In genomic region chr7:92245487-92246362, GRCh38 we compare ENCODE assay signal across 1 cellular context.
TF ChIP-seq lines count a peak whose summit lies in the region.

Gene ANKIB1 (plus strand): TSS chr7:92245974. CDS start chr7:92294979, 49,005 bp downstream.
Gene KRIT1 (minus strand): TSS chr7:92245914. CDS start chr7:92242135, 3,779 bp downstream.

TF ChIP-seq in HepG2, 621 proteins besides CTCF, POLR2A, EP300 and RAD21 (continued from another document and continues in another):
- no peak for TF ChIP-seq SRSF4 (IDR thresholded peaks at IDR 0.05; ENCODE audit: low read depth, low read length, poor library complexity, severe bottlenecking)
- no peak for TF ChIP-seq ZMYM2 (CRISPR knock-in tag; IDR thresholded peaks at IDR 0.05)
- 0 out of 2 replicates have a peak, but pooled peaks have one; percentile 39 for TF ChIP-seq ZNF761 (CRISPR knock-in tag; conservative IDR thresholded peaks at IDR 0.05)
- TF ChIP-seq, protein P1, sequence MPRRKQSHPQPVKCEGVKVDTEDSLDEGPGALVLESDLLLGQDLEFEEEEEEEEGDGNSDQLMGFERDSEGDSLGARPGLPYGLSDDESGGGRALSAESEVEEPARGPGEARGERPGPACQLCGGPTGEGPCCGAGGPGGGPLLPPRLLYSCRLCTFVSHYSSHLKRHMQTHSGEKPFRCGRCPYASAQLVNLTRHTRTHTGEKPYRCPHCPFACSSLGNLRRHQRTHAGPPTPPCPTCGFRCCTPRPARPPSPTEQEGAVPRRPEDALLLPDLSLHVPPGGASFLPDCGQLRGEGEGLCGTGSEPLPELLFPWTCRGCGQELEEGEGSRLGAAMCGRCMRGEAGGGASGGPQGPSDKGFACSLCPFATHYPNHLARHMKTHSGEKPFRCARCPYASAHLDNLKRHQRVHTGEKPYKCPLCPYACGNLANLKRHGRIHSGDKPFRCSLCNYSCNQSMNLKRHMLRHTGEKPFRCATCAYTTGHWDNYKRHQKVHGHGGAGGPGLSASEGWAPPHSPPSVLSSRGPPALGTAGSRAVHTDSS (CRISPR knock-in tag; conservative IDR thresholded peaks at IDR 0.05) = no peak
- TF ChIP-seq PITX1 (CRISPR knock-in tag; IDR thresholded peaks at IDR 0.05) = peak; percentile 75
- no peak for TF ChIP-seq SSRP1 (CRISPR knock-in tag; IDR thresholded peaks at IDR 0.05)
- TF ChIP-seq RELA (CRISPR knock-in tag; IDR thresholded peaks at IDR 0.05) = no peak
- TF ChIP-seq, protein P2, sequence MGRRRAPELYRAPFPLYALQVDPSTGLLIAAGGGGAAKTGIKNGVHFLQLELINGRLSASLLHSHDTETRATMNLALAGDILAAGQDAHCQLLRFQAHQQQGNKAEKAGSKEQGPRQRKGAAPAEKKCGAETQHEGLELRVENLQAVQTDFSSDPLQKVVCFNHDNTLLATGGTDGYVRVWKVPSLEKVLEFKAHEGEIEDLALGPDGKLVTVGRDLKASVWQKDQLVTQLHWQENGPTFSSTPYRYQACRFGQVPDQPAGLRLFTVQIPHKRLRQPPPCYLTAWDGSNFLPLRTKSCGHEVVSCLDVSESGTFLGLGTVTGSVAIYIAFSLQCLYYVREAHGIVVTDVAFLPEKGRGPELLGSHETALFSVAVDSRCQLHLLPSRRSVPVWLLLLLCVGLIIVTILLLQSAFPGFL (CRISPR knock-in tag; IDR thresholded peaks at IDR 0.05) = no peak
- 0 out of 2 replicates have a peak, but pooled peaks have one; percentile 19 for TF ChIP-seq JUND (CRISPR knock-in tag; IDR thresholded peaks at IDR 0.05)
- TF ChIP-seq ZNF589 (CRISPR knock-in tag; conservative IDR thresholded peaks at IDR 0.05) = no peak
- TF ChIP-seq, protein P3, sequence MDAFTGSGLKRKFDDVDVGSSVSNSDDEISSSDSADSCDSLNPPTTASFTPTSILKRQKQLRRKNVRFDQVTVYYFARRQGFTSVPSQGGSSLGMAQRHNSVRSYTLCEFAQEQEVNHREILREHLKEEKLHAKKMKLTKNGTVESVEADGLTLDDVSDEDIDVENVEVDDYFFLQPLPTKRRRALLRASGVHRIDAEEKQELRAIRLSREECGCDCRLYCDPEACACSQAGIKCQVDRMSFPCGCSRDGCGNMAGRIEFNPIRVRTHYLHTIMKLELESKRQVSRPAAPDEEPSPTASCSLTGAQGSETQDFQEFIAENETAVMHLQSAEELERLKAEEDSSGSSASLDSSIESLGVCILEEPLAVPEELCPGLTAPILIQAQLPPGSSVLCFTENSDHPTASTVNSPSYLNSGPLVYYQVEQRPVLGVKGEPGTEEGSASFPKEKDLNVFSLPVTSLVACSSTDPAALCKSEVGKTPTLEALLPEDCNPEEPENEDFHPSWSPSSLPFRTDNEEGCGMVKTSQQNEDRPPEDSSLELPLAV (CRISPR knock-in tag; conservative IDR thresholded peaks at IDR 0.05; ENCODE audit: low read depth) = no peak
- no peak; the same call in none of the 2 replicates for TF ChIP-seq ZNF317 (CRISPR knock-in tag; IDR thresholded peaks at IDR 0.05)
- TF ChIP-seq HES4 (CRISPR knock-in tag; IDR thresholded peaks at IDR 0.05; ENCODE audit: borderline replicate concordance) = no peak
- TF ChIP-seq EHMT2 (IDR thresholded peaks at IDR 0.05; ENCODE audit: borderline replicate concordance, low read depth, low read length) = no peak
- TF ChIP-seq KDM1A (CRISPR knock-in tag; IDR thresholded peaks at IDR 0.05) = no peak
- no peak; the same call in 1 of the 2 replicates for TF ChIP-seq MTA1 (CRISPR knock-in tag; IDR thresholded peaks at IDR 0.05; ENCODE audit: borderline replicate concordance)
- no peak for TF ChIP-seq ATF7 (IDR thresholded peaks at IDR 0.05)
- TF ChIP-seq ATF7 (CRISPR knock-in tag; IDR thresholded peaks at IDR 0.05) = 0 out of 2 replicates have a peak, but pooled peaks have one; percentile 35
- no peak; the same call in 1 of the 2 replicates for TF ChIP-seq ETV6 (CRISPR knock-in tag; conservative IDR thresholded peaks at IDR 0.05)
- TF ChIP-seq JDP2 (CRISPR knock-in tag; IDR thresholded peaks at IDR 0.05; ENCODE audit: borderline replicate concordance) = no peak
- TF ChIP-seq IKZF1 (IDR thresholded peaks at IDR 0.05) = no peak
- TF ChIP-seq ZNF816 (CRISPR knock-in tag; IDR thresholded peaks at IDR 0.05; ENCODE audit: borderline replicate concordance) = 0 out of 2 replicates have a peak, but pooled peaks have one; percentile 58
- no peak for TF ChIP-seq MIXL1 (CRISPR knock-in tag; IDR thresholded peaks at IDR 0.05)
- no peak for TF ChIP-seq MLLT10 (CRISPR knock-in tag; IDR thresholded peaks at IDR 0.05)
- no peak for TF ChIP-seq ZNF121 (CRISPR knock-in tag; IDR thresholded peaks at IDR 0.05)
- 0 out of 2 replicates have a peak, but pooled peaks have one; percentile 74 for TF ChIP-seq STAT5B (CRISPR knock-in tag; IDR thresholded peaks at IDR 0.05)
- TF ChIP-seq ZNF616 (CRISPR knock-in tag; IDR thresholded peaks at IDR 0.05; ENCODE audit: low read depth) = no peak
- peak; percentile 31; the same call in 1 of the 2 replicates for TF ChIP-seq ZNF441 (CRISPR knock-in tag; IDR thresholded peaks at IDR 0.05; ENCODE audit: borderline replicate concordance)
- TF ChIP-seq ZNF512 (CRISPR knock-in tag; IDR thresholded peaks at IDR 0.05) = no peak
- TF ChIP-seq ZNF503 (CRISPR knock-in tag; IDR thresholded peaks at IDR 0.05) = 0 out of 2 replicates have a peak, but pooled peaks have one; percentile 40
- TF ChIP-seq RAD51 (IDR thresholded peaks at IDR 0.05; ENCODE audit: borderline replicate concordance) = no peak
- no peak for TF ChIP-seq DBP (CRISPR knock-in tag; IDR thresholded peaks at IDR 0.05; ENCODE audit: not compliant biosample characterization)
- peak; percentile 14; the same call in 1 of the 2 replicates for TF ChIP-seq REPIN1 (CRISPR knock-in tag; IDR thresholded peaks at IDR 0.05; ENCODE audit: borderline replicate concordance, low read depth)
- TF ChIP-seq GABPA (IDR thresholded peaks at IDR 0.05; ENCODE audit: low read depth, low read length) = peak; percentile 90
- TF ChIP-seq GABPA (CRISPR knock-in tag; IDR thresholded peaks at IDR 0.05; ENCODE audit: low read depth) = peak; percentile 98
- TF ChIP-seq SOX6 (IDR thresholded peaks at IDR 0.05) = no peak
- TF ChIP-seq SOX6 (CRISPR knock-in tag; IDR thresholded peaks at IDR 0.05) = peak; percentile 67
- TF ChIP-seq, protein P4, sequence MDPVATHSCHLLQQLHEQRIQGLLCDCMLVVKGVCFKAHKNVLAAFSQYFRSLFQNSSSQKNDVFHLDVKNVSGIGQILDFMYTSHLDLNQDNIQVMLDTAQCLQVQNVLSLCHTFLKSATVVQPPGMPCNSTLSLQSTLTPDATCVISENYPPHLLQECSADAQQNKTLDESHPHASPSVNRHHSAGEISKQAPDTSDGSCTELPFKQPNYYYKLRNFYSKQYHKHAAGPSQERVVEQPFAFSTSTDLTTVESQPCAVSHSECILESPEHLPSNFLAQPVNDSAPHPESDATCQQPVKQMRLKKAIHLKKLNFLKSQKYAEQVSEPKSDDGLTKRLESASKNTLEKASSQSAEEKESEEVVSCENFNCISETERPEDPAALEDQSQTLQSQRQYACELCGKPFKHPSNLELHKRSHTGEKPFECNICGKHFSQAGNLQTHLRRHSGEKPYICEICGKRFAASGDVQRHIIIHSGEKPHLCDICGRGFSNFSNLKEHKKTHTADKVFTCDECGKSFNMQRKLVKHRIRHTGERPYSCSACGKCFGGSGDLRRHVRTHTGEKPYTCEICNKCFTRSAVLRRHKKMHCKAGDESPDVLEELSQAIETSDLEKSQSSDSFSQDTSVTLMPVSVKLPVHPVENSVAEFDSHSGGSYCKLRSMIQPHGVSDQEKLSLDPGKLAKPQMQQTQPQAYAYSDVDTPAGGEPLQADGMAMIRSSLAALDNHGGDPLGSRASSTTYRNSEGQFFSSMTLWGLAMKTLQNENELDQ (CRISPR knock-in tag; IDR thresholded peaks at IDR 0.05; ENCODE audit: borderline replicate concordance) = no peak
- TF ChIP-seq HOXA5 (CRISPR knock-in tag; IDR thresholded peaks at IDR 0.05) = peak; percentile 82
- TF ChIP-seq RBM22 (optimal IDR thresholded peaks at IDR 0.05; ENCODE audit: low read length) = no peak
- TF ChIP-seq, protein P5, sequence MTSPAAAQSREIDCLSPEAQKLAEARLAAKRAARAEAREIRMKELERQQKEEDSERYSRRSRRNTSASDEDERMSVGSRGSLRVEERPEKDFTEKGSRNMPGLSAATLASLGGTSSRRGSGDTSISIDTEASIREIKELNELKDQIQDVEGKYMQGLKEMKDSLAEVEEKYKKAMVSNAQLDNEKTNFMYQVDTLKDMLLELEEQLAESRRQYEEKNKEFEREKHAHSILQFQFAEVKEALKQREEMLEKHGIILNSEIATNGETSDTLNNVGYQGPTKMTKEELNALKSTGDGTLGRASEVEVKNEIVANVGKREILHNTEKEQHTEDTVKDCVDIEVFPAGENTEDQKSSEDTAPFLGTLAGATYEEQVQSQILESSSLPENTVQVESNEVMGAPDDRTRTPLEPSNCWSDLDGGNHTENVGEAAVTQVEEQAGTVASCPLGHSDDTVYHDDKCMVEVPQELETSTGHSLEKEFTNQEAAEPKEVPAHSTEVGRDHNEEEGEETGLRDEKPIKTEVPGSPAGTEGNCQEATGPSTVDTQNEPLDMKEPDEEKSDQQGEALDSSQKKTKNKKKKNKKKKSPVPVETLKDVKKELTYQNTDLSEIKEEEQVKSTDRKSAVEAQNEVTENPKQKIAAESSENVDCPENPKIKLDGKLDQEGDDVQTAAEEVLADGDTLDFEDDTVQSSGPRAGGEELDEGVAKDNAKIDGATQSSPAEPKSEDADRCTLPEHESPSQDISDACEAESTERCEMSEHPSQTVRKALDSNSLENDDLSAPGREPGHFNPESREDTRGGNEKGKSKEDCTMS (CRISPR knock-in tag; conservative IDR thresholded peaks at IDR 0.05) = no peak
- TF ChIP-seq, protein P6, sequence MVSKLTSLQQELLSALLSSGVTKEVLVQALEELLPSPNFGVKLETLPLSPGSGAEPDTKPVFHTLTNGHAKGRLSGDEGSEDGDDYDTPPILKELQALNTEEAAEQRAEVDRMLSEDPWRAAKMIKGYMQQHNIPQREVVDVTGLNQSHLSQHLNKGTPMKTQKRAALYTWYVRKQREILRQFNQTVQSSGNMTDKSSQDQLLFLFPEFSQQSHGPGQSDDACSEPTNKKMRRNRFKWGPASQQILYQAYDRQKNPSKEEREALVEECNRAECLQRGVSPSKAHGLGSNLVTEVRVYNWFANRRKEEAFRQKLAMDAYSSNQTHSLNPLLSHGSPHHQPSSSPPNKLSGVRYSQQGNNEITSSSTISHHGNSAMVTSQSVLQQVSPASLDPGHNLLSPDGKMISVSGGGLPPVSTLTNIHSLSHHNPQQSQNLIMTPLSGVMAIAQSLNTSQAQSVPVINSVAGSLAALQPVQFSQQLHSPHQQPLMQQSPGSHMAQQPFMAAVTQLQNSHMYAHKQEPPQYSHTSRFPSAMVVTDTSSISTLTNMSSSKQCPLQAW (CRISPR knock-in tag; IDR thresholded peaks at IDR 0.05) = peak; percentile 85
- no peak; the same call in 1 of the 2 replicates for TF ChIP-seq ZNF138 (CRISPR knock-in tag; IDR thresholded peaks at IDR 0.05; ENCODE audit: low read depth)
- TF ChIP-seq, protein P7, sequence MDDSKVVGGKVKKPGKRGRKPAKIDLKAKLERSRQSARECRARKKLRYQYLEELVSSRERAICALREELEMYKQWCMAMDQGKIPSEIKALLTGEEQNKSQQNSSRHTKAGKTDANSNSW (CRISPR knock-in tag; IDR thresholded peaks at IDR 0.05; ENCODE audit: borderline replicate concordance) = no peak
- TF ChIP-seq ZNF790 (CRISPR knock-in tag; IDR thresholded peaks at IDR 0.05; ENCODE audit: borderline replicate concordance) = no peak
- TF ChIP-seq, protein P8, sequence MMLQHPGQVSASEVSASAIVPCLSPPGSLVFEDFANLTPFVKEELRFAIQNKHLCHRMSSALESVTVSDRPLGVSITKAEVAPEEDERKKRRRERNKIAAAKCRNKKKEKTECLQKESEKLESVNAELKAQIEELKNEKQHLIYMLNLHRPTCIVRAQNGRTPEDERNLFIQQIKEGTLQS (CRISPR knock-in tag; IDR thresholded peaks at IDR 0.05) = no peak
- TF ChIP-seq ZSCAN12 (CRISPR knock-in tag; IDR thresholded peaks at IDR 0.05) = peak; percentile 15; the same call in 1 of the 2 replicates
